Comparison of ENCODE assay signal across 8 cellular contexts in the genomic region with DNA sequence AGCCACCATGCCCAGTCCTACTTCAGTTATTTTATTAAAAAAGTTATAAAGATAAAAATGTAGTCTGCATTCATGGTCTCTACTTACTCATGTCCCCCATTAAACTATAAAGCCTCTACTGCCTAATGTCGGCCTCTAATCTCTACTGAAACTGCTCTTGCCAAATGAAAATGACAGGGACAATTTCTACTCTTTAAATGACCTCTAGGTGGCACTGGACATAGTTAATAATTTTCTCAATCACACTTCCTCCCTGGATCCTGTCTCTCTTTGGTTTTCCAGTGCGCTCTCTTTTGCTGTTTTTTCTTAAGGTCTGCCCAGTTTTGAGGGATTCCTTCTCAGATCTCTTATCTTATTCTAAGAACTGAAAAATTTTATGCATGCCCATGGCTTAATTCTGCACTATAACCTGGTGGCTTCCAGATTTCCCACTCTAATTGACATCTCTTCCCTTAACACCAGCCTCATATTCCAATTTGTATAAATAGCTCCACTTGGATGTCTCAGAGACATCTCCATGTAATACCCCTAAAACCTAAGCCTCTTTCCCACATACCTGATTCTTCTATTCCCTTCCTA. TPM values are rescaled to one million over a fixed set of nuclear protein-coding genes. Genes with fewer than 3 reads are reported as not detected.
DNase-seq lines count a peak whose midpoint lies in the region; ATAC-seq, FAIRE-seq and TF ChIP-seq lines count a peak whose summit lies in the region.

No MANE protein-coding gene starts in this region.

- H3K27me3 Mint-ChIP-seq in stimulated activated memory B cell treated with anti-CD40 and anti-IgM and Interleukin-4, amounts not matched to agents 10 μg/mL and 1 μg/mL and 100 μg/mL, for 72 hours, result peaks cover 16% of the 10 kb centered on the region
- peaks cover 4% of the 10 kb centered on the region for H3K27me3 Mint-ChIP-seq in activated naive CD4-positive, alpha-beta T cell treated with anti-CD3 and anti-CD28 coated beads for 36 hours (ENCODE audit: low read depth)

- H3K27me3 ChIP-seq in SK-N-SH (ENCODE audit: insufficient read depth), result peaks cover 15% of the 10 kb centered on the region; the same call in 1 of the 2 replicates

- peak; percentile 59 for FAIRE-seq in frontal cortex (lab: Jason Lieb, UNC)

- H3K4me3 Mint-ChIP-seq in stimulated activated memory B cell treated with anti-CD40 and anti-IgM and Interleukin-4, amounts not matched to agents 10 μg/mL and 1 μg/mL and 100 μg/mL, for 72 hours, result no peak overlapping the region
- no peak overlapping the region for H3K4me3 Mint-ChIP-seq in activated naive CD4-positive, alpha-beta T cell treated with anti-CD3 and anti-CD28 coated beads for 36 hours

- no peaks in the 10 kb centered on the region; a peak in 1 of 4 replicates for H3K4me1 ChIP-seq in SK-N-SH (ENCODE audit: control insufficient read depth in 1 of 2, insufficient read depth in 2 of 2, low read depth in 1 of 2, low read length in 1 of 2)

- no peaks in the 10 kb centered on the region for H3K79me2 ChIP-seq in SK-N-SH (ENCODE audit: insufficient read depth)

- H3K4me1 Mint-ChIP-seq in stimulated activated memory B cell treated with anti-CD40 and anti-IgM and Interleukin-4, amounts not matched to agents 10 μg/mL and 1 μg/mL and 100 μg/mL, for 72 hours, result peaks cover 23% of the 10 kb centered on the region
- peaks cover 2% of the 10 kb centered on the region for H3K4me1 Mint-ChIP-seq in activated naive CD4-positive, alpha-beta T cell treated with anti-CD3 and anti-CD28 coated beads for 36 hours (ENCODE audit: low read depth)

- no peak overlapping the region for H3K4me3 ChIP-seq in SK-N-SH (ENCODE audit: low read depth in 2 of 2, low read length in 1 of 2)

- POLR2A ChIA-PET in SK-N-SH (lab: Yijun Ruan, JAX), result no interaction called here

- H3K9me2 ChIP-seq in SK-N-SH, result no peaks in the 10 kb centered on the region

- peak; percentile 20 for ATAC-seq in stimulated activated memory B cell treated with anti-CD40 and anti-IgM and Interleukin-4, amounts not matched to agents 10 μg/mL and 1 μg/mL and 100 μg/mL, for 72 hours
- no peak for ATAC-seq in GM21423 (IDR thresholded peaks at IDR 0.05; ENCODE audit: unreplicated experiment)

- WGBS in SK-N-SH (ENCODE audit: low lambda C conversion rate), result 18% methylated on average over 2 of the region's 2 CpGs

- peaks cover 2% of the 10 kb centered on the region for H3K36me3 Mint-ChIP-seq in stimulated activated memory B cell treated with anti-CD40 and anti-IgM and Interleukin-4, amounts not matched to agents 10 μg/mL and 1 μg/mL and 100 μg/mL, for 72 hours
- H3K36me3 Mint-ChIP-seq in activated naive CD4-positive, alpha-beta T cell treated with anti-CD3 and anti-CD28 coated beads for 36 hours (ENCODE audit: low read depth), result no peaks in the 10 kb centered on the region

- H3K9me3 Mint-ChIP-seq in stimulated activated memory B cell treated with anti-CD40 and anti-IgM and Interleukin-4, amounts not matched to agents 10 μg/mL and 1 μg/mL and 100 μg/mL, for 72 hours, result no peaks in the 10 kb centered on the region
- no peaks in the 10 kb centered on the region for H3K9me3 Mint-ChIP-seq in activated naive CD4-positive, alpha-beta T cell treated with anti-CD3 and anti-CD28 coated beads for 36 hours

- no peak overlapping the region for H3K27ac Mint-ChIP-seq in stimulated activated memory B cell treated with anti-CD40 and anti-IgM and Interleukin-4, amounts not matched to agents 10 μg/mL and 1 μg/mL and 100 μg/mL, for 72 hours
- H3K27ac Mint-ChIP-seq in activated naive CD4-positive, alpha-beta T cell treated with anti-CD3 and anti-CD28 coated beads for 36 hours, result no peak overlapping the region

- CTCF ChIA-PET in SK-N-SH (lab: Yijun Ruan, JAX), result interaction anchor here (0.6 to 3.8 kb wide), 16 partner anchors 9 to 146 kb away, joined by 3 to 22 read pairs (median 4); no protein-coding TSS in a partner anchor
- CTCF ChIA-PET in activated naive CD4-positive, alpha-beta T cell treated with anti-CD3 and anti-CD28 coated beads for 36 hours (lab: Charles Lee), result interaction anchor here (0.7 to 1.9 kb wide), 8 partner anchors 10 to 145 kb away, joined by 3 to 15 read pairs (median 4); a partner anchor contains a TSS

- no peak overlapping the region for H3K27ac ChIP-seq in SK-N-SH (ENCODE audit: low read depth in 2 of 2, low read length in 1 of 2)

- no peak overlapping the region for H2AFZ ChIP-seq in SK-N-SH (ENCODE audit: low read depth)

- intact Hi-C loops in activated naive CD4-positive, alpha-beta T cell treated with anti-CD3 and anti-CD28 coated beads for 36 hours (cut with micrococcal nuclease), result loop anchor here (1.0 to 5.0 kb wide), 3 partner anchors 54 to 142 kb away; a partner anchor contains a TSS

- H3K9ac ChIP-seq in SK-N-SH, result no peak overlapping the region

- DNase-seq in NCI-H345 (lab: John Stamatoyannopoulos, UW), result peak; percentile 6
- no peak for DNase-seq in NCI-H345 treated with DMSO at 0.1 percent for 48 hours (lab: John Stamatoyannopoulos, UW; ENCODE audit: unreplicated experiment)
- DNase-seq in KBM-7, result peak; percentile 63
- peak; percentile 55 for DNase-seq in SK-N-SH
- peak in 1 of 2 donors; percentile 26 for DNase-seq in frontal cortex (ENCODE audit: low spot score in 2 of 2)
- DNase-seq in activated naive CD4-positive, alpha-beta T cell treated with anti-CD3 and anti-CD28 coated beads for 36 hours, result no peak

- TF ChIP-seq EP300 in SK-N-SH (IDR thresholded peaks at IDR 0.05; ENCODE audit: borderline replicate concordance in 1 of 2, low read depth in 1 of 2, low read length in 1 of 2), result no peak

- H3K4me2 ChIP-seq in SK-N-SH, result no peak overlapping the region

- peak; percentile 55 for TF ChIP-seq RAD21 in SK-N-SH (IDR thresholded peaks at IDR 0.05; ENCODE audit: low read length)

- in situ Hi-C loops in KBM-7 (cut with MboI; ENCODE audit: low pct_unique_long_range_greater_than_20kb, low sequenced_read_pairs), result no loop called here

- H3K36me3 ChIP-seq in SK-N-SH (replicated peaks in 1 of 2; ENCODE audit: control insufficient read depth in 1 of 2, insufficient read depth in 2 of 2, low read length in 1 of 2), result no peaks in the 10 kb centered on the region

- H3K9me3 ChIP-seq in SK-N-SH, result no peaks in the 10 kb centered on the region

- TF ChIP-seq CTCF in SK-N-SH (IDR thresholded peaks at IDR 0.05), result peak; percentile 68

- no peaks in the 10 kb centered on the region for H4K20me1 ChIP-seq in SK-N-SH (ENCODE audit: insufficient read depth)

- H3F3A ChIP-seq in SK-N-SH (replicated peaks; ENCODE audit: insufficient read depth), result no peaks in the 10 kb centered on the region

TF ChIP-seq in SK-N-SH, 30 proteins besides CTCF, POLR2A, EP300 and RAD21:
- TF ChIP-seq SMC3 (IDR thresholded peaks at IDR 0.05; ENCODE audit: low read depth, low read length) (peak; percentile 19; the same call in 1 of the 2 replicates), NFIC (IDR thresholded peaks at IDR 0.05; ENCODE audit: borderline replicate concordance) (no peak)

RNA-seq across cellular contexts. Expression of a gene that starts 54.3 kb away (rescaled TPM):
- polyA plus RNA-seq in SK-N-SH (2012; rRNA removed), result 4.8 and 6.7 TPM in 2 replicates
- 8.6 and 10.0 TPM in 2 replicates for polyA plus RNA-seq in SK-N-SH (2012; cell fraction: cytosol; rRNA removed)
- polyA plus RNA-seq in SK-N-SH (2012; cell fraction: nucleus; rRNA removed), result 3.3 and 6.4 TPM in 2 replicates
- 42.4 TPM for total RNA-seq in frontal cortex
- total RNA-seq in activated naive CD4-positive, alpha-beta T cell treated with anti-CD3 and anti-CD28 coated beads for 36 hours, result 1 to 10 TPM; 5.5 to 5.7 TPM

Comparison
In these comparisons a context has a peak if more than half of its experiments do, and no peak if none do; other contexts are left out.
1. DNase-seq: peak in NCI-H345 (single experiment), KBM-7 (single experiment) and SK-N-SH (single experiment); none in NCI-H345 treated with DMSO at 0.1 percent for 48 hours (single experiment) and activated naive CD4-positive, alpha-beta T cell treated with anti-CD3 and anti-CD28 coated beads for 36 hours (single experiment).